Comparison of ENCODE assay signal across 9 cellular contexts in genomic region chr19:12670159-12670928, GRCh38. TPM values are rescaled to one million over a fixed set of nuclear protein-coding genes. Genes with fewer than 3 reads are reported as not detected.
DNase-seq lines count a peak whose midpoint lies in the region; ATAC-seq and TF ChIP-seq lines count a peak whose summit lies in the region.
"Had no signal": no experiment of that assay in that cellular context is flagged by ENCODE, and none has a peak within 500 bp of the region (broad histone marks: within the 10 kb centered on the region; RNA-seq: fewer than 3 reads in every experiment).

No MANE protein-coding gene starts in this region.

- TF ChIP-seq POLR2A in uterus (IDR thresholded peaks at IDR 0.05), result no peak

- CTCF ChIA-PET in MCF 10A (lab: Yijun Ruan, JAX), result interaction anchor here (0.6 to 2.8 kb wide), 4 partner anchors 10 to 1785 kb away, joined by 3 to 20 read pairs (median 8); partner anchors contain the start of gene DHPS

- H3K36me3 ChIP-seq in mesendoderm (ENCODE audit: control insufficient read depth, insufficient read depth, low read length) (peaks cover 2% of the 10 kb centered on the region), uterus (no peaks in the 10 kb centered on the region)

- H2AK5ac ChIP-seq in mesendoderm (ENCODE audit: low read length), result no peak overlapping the region

- H3K79me2 ChIP-seq in mesendoderm (ENCODE audit: control insufficient read depth, insufficient read depth, low read length), result peaks cover 8% of the 10 kb centered on the region

- POLR2A ChIA-PET in MCF 10A (lab: Yijun Ruan, JAX), result interaction anchor here (0.6 to 3.2 kb wide), 14 partner anchors 10 to 1031 kb away, joined by 3 to 40 read pairs (median 3); partner anchors contain the start of genes DHPS, FBXW9, TNPO2 and ZNF490

- BruUV-seq in MCF 10A (replicated peaks; lab: Mats Ljungman, UMichigan), result no TSS peak

- H2BK5ac ChIP-seq in mesendoderm (ENCODE audit: low read length), result no peak overlapping the region

- no peak overlapping the region for H2BK15ac ChIP-seq in mesendoderm (replicated peaks; ENCODE audit: low read depth)

- no peak for TF ChIP-seq CTCF in MCF 10A (IDR thresholded peaks at IDR 0.05; ENCODE audit: unreplicated experiment)
- TF ChIP-seq CTCF in uterus (IDR thresholded peaks at IDR 0.05), result no peak

- peaks cover 18% of the 10 kb centered on the region for H3K79me1 ChIP-seq in mesendoderm (ENCODE audit: low read length)

- DNase-seq in Right ventricle myocardium inferior (ENCODE audit: missing footprints) (peak; percentile 59), cardiac septum (ENCODE audit: low spot score) (no peak), MCF 10A (ENCODE audit: unreplicated experiment) (no peak), mesendoderm (no peak), uterus (no peak), NCI-H187 (lab: John Stamatoyannopoulos, UW) (no peak), cortex of kidney (lab: John Stamatoyannopoulos, UW) (no peak)
- DNase-seq: NCI-H226 had no signal

- peak overlapping the region; percentile 92 for H3K4me3 Mint-ChIP-seq in MCF 10A (ENCODE audit: unreplicated experiment)

- no peaks in the 10 kb centered on the region for H3K9me3 ChIP-seq in uterus

- no CpG with 5 or more reads among the region's 26 CpGs for WGBS in mesendoderm (ENCODE audit: extremely low coverage, insufficient coverage, low lambda C conversion rate)

- no peak overlapping the region for H3K18ac ChIP-seq in mesendoderm (ENCODE audit: low read length)

- H3K4ac ChIP-seq in mesendoderm (ENCODE audit: low read depth, low read length), result no peak overlapping the region

- H4K8ac ChIP-seq in mesendoderm (ENCODE audit: low read depth, low read length), result no peak overlapping the region

- no peak overlapping the region for H3K23ac ChIP-seq in mesendoderm (ENCODE audit: low read length)

- intact Hi-C loops in Right ventricle myocardium inferior (cut with DNase I), result loop anchor here (5.0 kb wide), 1 partner anchor 108 kb away; no protein-coding TSS in a partner anchor
- intact Hi-C loops in cardiac septum (cut with DNase I), result loop anchor here (10.0 kb wide), 1 partner anchor 174 kb away; no protein-coding TSS in a partner anchor
- intact Hi-C loops in MCF 10A (cut with micrococcal nuclease), result no loop called here
- intact Hi-C loops in uterus (cut with DNase I; ENCODE audit: low total_unique reads), result no loop called here

- no peaks in the 10 kb centered on the region for H3K27me3 Mint-ChIP-seq in MCF 10A (ENCODE audit: insufficient read depth, unreplicated experiment)

- H3K4me1 Mint-ChIP-seq in MCF 10A (ENCODE audit: insufficient read depth, unreplicated experiment), result peaks cover 7% of the 10 kb centered on the region

- H3K4me1 ChIP-seq in mesendoderm (ENCODE audit: control insufficient read depth, low read depth, low read length) (peaks cover 3% of the 10 kb centered on the region), uterus (peaks cover 11 to 14% of the 10 kb centered on the region in 2 donors)

- H3K4me2 ChIP-seq in mesendoderm (ENCODE audit: low read length), result peak overlapping the region; percentile 82

- H3K4me3 ChIP-seq in mesendoderm (ENCODE audit: low read length) (peak overlapping the region; percentile 97), uterus (peak overlapping the region; percentile 64 to 98)

- H3K27ac ChIP-seq in mesendoderm (ENCODE audit: low read depth, low read length) (no peak overlapping the region), uterus (peak overlapping the region; percentile 95 to 99)

- peak overlapping the region; percentile 96 for H3K9ac ChIP-seq in mesendoderm (ENCODE audit: low read length)

- peaks cover 60% of the 10 kb centered on the region for H3K36me3 Mint-ChIP-seq in MCF 10A (ENCODE audit: insufficient read depth, unreplicated experiment)

- H3K9me3 Mint-ChIP-seq in MCF 10A (ENCODE audit: unreplicated experiment), result no peaks in the 10 kb centered on the region

- no peak overlapping the region for H2BK120ac ChIP-seq in mesendoderm (ENCODE audit: low read depth, low read length)

- no peak for ATAC-seq in Right ventricle myocardium inferior
- ATAC-seq in HG02678 (IDR thresholded peaks at IDR 0.05; ENCODE audit: unreplicated experiment), result no peak

- H3K56ac ChIP-seq in mesendoderm (ENCODE audit: low read length), result peak overlapping the region; percentile 98

- H3K27me3 ChIP-seq in mesendoderm (ENCODE audit: insufficient read depth, low read length, poor library complexity) (no peaks in the 10 kb centered on the region), uterus (no peaks in the 10 kb centered on the region)

- H3K27ac Mint-ChIP-seq in MCF 10A (ENCODE audit: low read depth, unreplicated experiment), result peak overlapping the region; percentile 100

- H4K5ac ChIP-seq in mesendoderm (ENCODE audit: low read length), result no peak overlapping the region

RNA-seq across cellular contexts. Expression of gene WDR83, which starts 3.7 kb away (rescaled TPM):
- 7.2 TPM for total RNA-seq in Right ventricle myocardium inferior
- 10.0 TPM for total RNA-seq in cardiac septum
- 9.3 and 11.7 TPM in 2 replicates for total RNA-seq in MCF 10A (2022)
- 6.8 TPM for polyA plus RNA-seq in mesendoderm (2013, experiment 1 of 2)
- 6.5 TPM for polyA plus RNA-seq in mesendoderm (2013, experiment 2 of 2)
- 10 to 100 TPM in 2 of 4 donors, 1 to 10 TPM in 2; 1.5 to 24.7 (median 8.5) TPM for total RNA-seq in uterus

RNA-seq across cellular contexts. Expression of gene MAN2B1, which starts 3.8 kb away (rescaled TPM):
- 40.2 TPM for total RNA-seq in Right ventricle myocardium inferior
- 20.6 TPM for total RNA-seq in cardiac septum
- 53.8 and 67.0 TPM in 2 replicates for total RNA-seq in MCF 10A (2022)
- 30.9 TPM for polyA plus RNA-seq in mesendoderm (2013, experiment 1 of 2)
- polyA plus RNA-seq in mesendoderm (2013, experiment 2 of 2), result 29.6 TPM
- 10 to 100 TPM; 15.9 to 54.1 (median 42.8) TPM for total RNA-seq in uterus

RNA-seq across cellular contexts. Expression of gene DHPS, which starts 11.3 kb away (rescaled TPM):
- total RNA-seq in Right ventricle myocardium inferior (45.9 TPM), cardiac septum (49.0 TPM), MCF 10A (2022) (74.2 and 85.8 TPM in 2 replicates), uterus (100 to 1,000 TPM in 2 of 4 donors, 10 to 100 TPM in 2; 70.9 to 125 (median 97.1) TPM)
- polyA plus RNA-seq in mesendoderm (2013, experiment 1 of 2), result 55.1 TPM
- polyA plus RNA-seq in mesendoderm (2013, experiment 2 of 2), result 50.3 TPM

RNA-seq across cellular contexts. Expression of gene GNG14, which starts 17.5 kb away (rescaled TPM):
- total RNA-seq in Right ventricle myocardium inferior (not detected), cardiac septum (not detected), MCF 10A (2022) (not detected in 2 replicates), uterus (not detected)
- not detected for polyA plus RNA-seq in mesendoderm (2013, experiment 1 of 2)
- polyA plus RNA-seq in mesendoderm (2013, experiment 2 of 2), result not detected

RNA-seq across cellular contexts. Expression of gene FBXW9, which starts 26.1 kb away (rescaled TPM):
- 1.7 TPM for total RNA-seq in Right ventricle myocardium inferior
- total RNA-seq in cardiac septum, result 2.2 TPM
- 10.8 and 13.8 TPM in 2 replicates for total RNA-seq in MCF 10A (2022)
- polyA plus RNA-seq in mesendoderm (2013, experiment 1 of 2), result 5.2 TPM
- 5.0 TPM for polyA plus RNA-seq in mesendoderm (2013, experiment 2 of 2)
- total RNA-seq in uterus, result 1 to 10 TPM in 2 of 4 donors, not detected in 2; 3.8 to 9.5 TPM

Comparison
In these comparisons a context has a peak if more than half of its experiments do, and no peak if none do; other contexts are left out.
1. intact Hi-C loops: an anchor here in Right ventricle myocardium inferior (5.0 kb wide) and cardiac septum (10.0 kb wide); none called in MCF 10A and uterus.